Comparison of ENCODE assay signal across 8 cellular contexts in genomic region chr19:39031368-39032163, GRCh38. TPM values are rescaled to one million over a fixed set of nuclear protein-coding genes. Genes with fewer than 3 reads are reported as not detected.
DNase-seq lines count a peak whose midpoint lies in the region; ATAC-seq and TF ChIP-seq lines count a peak whose summit lies in the region.

No MANE protein-coding gene starts in this region.

- in situ Hi-C loops in GM23248 (cut with MboI): no loop called here

- H3K4me3 Mint-ChIP-seq in activated B cell treated with CpG ODN at 0.5 μM for 24 hours (peak overlapping the region; percentile 71), immature natural killer cell (peak overlapping the region; percentile 69 to 81 (median 72))

- 1% methylated on average over 35 to 47 of the region's 58 CpGs for WGBS in GM23248 (ENCODE audit: low coverage in 1 of 2, low lambda C conversion rate in 2 of 2, missing lambda C conversion rate in 2 of 2), 2 experiments
- WGBS in smooth muscle cell (ENCODE audit: low lambda C conversion rate): under 1% methylated on average over 53 of the region's 58 CpGs

- H3F3A ChIP-seq in GM23248 (ENCODE audit: insufficient read depth) (no peaks in the 10 kb centered on the region), smooth muscle cell (ENCODE audit: low read depth) (no peaks in the 10 kb centered on the region)

- intact Hi-C loops in activated B cell treated with CpG ODN at 0.5 μM for 24 hours (cut with micrococcal nuclease): no loop called here

- peaks cover 7 to 24% (median 17%) of the 10 kb centered on the region in 10 experiments for H3K4me1 ChIP-seq in BLaER1 treated with 17β-estradiol and CSF1 and Interleukin-3, amounts not matched to agents 10 nM and 100 nM
- H3K4me1 ChIP-seq in GM23248 (ENCODE audit: insufficient read depth) (no peaks in the 10 kb centered on the region), smooth muscle cell (ENCODE audit: low read depth) (no peaks in the 10 kb centered on the region)

- H3K27me3 Mint-ChIP-seq in activated B cell treated with CpG ODN at 0.5 μM for 24 hours (peaks cover 6% of the 10 kb centered on the region), immature natural killer cell (ENCODE audit: low read depth in 3 of 3) (peaks cover 2 to 5% (median 3%) of the 10 kb centered on the region in 3 donors)

- DNase-seq in GM23248: peak; percentile 73
- DNase-seq in NCI-H2029 (lab: John Stamatoyannopoulos, UW): peak; percentile 85
- DNase-seq in activated B cell treated with CpG ODN at 0.5 μM for 24 hours: peak; percentile 62
- DNase-seq in cardiac fibroblast (ENCODE audit: low read depth in 2 of 2): peak; percentile 62 to 64
- DNase-seq in immature natural killer cell: peak; percentile 67 to 77 (median 67)
- peak; percentile 64 for DNase-seq in smooth muscle cell (lab: John Stamatoyannopoulos, UW; ENCODE audit: unreplicated experiment)

- H3K27ac Mint-ChIP-seq in activated B cell treated with CpG ODN at 0.5 μM for 24 hours (no peak overlapping the region), immature natural killer cell (no peak overlapping the region)

- no peaks in the 10 kb centered on the region; a peak in 1 of 22 replicates for H4K20me1 ChIP-seq in BLaER1 treated with 17β-estradiol and CSF1 and Interleukin-3, amounts not matched to agents 10 nM and 100 nM
- no peaks in the 10 kb centered on the region for H4K20me1 ChIP-seq in GM23248 (ENCODE audit: insufficient read depth)
- H4K20me1 ChIP-seq in smooth muscle cell (ENCODE audit: low read depth): no peaks in the 10 kb centered on the region

- peaks cover 0 to 10% (median 8%) of the 10 kb centered on the region in 11 experiments; a peak in 8 of 22 replicates for H3K9me3 ChIP-seq in BLaER1 treated with 17β-estradiol and CSF1 and Interleukin-3, amounts not matched to agents 10 nM and 100 nM (replicated peaks in 1 of 11)
- H3K9me3 ChIP-seq in GM23248 (ENCODE audit: low read depth) (no peaks in the 10 kb centered on the region), smooth muscle cell (replicated peaks; ENCODE audit: low read depth) (no peaks in the 10 kb centered on the region)

- ATAC-seq in activated B cell treated with CpG ODN at 0.5 μM for 24 hours (ENCODE audit: low read depth) (peak; percentile 90), GM18519 (IDR thresholded peaks at IDR 0.05; ENCODE audit: low FRiP score, unreplicated experiment) (no peak)

- CTCF ChIA-PET in activated B cell treated with CpG ODN at 0.5 μM for 24 hours (lab: Charles Lee): no interaction called here

- peak overlapping the region in 4 of 11 experiments; percentile 30 to 46 (median 38); a peak in 5 of 22 replicates for H3K27ac ChIP-seq in BLaER1 treated with 17β-estradiol and CSF1 and Interleukin-3, amounts not matched to agents 10 nM and 100 nM
- no peak overlapping the region for H3K27ac ChIP-seq in GM23248
- H3K27ac ChIP-seq in smooth muscle cell (ENCODE audit: low read depth): no peak overlapping the region

- H3K9me2 ChIP-seq in GM23248 (ENCODE audit: insufficient read depth): no peaks in the 10 kb centered on the region

- peaks cover 2% of the 10 kb centered on the region for H3K9me3 Mint-ChIP-seq in activated B cell treated with CpG ODN at 0.5 μM for 24 hours
- peaks cover 0 to 2% (median 0%) of the 10 kb centered on the region in 6 donors for H3K9me3 Mint-ChIP-seq in immature natural killer cell

- POLR2A ChIA-PET in activated B cell treated with CpG ODN at 0.5 μM for 24 hours (lab: Charles Lee): no interaction called here

- H3K27me3 ChIP-seq in BLaER1 treated with 17β-estradiol and CSF1 and Interleukin-3, amounts not matched to agents 10 nM and 100 nM: peaks cover 16 to 29% (median 22%) of the 10 kb centered on the region in 11 experiments
- H3K27me3 ChIP-seq in GM23248 (replicated peaks; ENCODE audit: insufficient read depth): peaks cover 3% of the 10 kb centered on the region; the same call in 1 of the 2 replicates
- H3K27me3 ChIP-seq in smooth muscle cell (ENCODE audit: low read depth): no peaks in the 10 kb centered on the region

- peak overlapping the region; percentile 86 to 100 (median 93) for H3K4me2 ChIP-seq in BLaER1 treated with 17β-estradiol and CSF1 and Interleukin-3, amounts not matched to agents 10 nM and 100 nM
- H3K4me2 ChIP-seq in GM23248 (ENCODE audit: unreplicated experiment) (peak overlapping the region; percentile 87), smooth muscle cell (peak overlapping the region; percentile 97)

- TF ChIP-seq CTCF in activated B cell treated with CpG ODN at 0.5 μM for 24 hours (IDR thresholded peaks at IDR 0.05): no peak
- no peak for TF ChIP-seq CTCF in cardiac fibroblast (IDR thresholded peaks at IDR 0.05; ENCODE audit: low read depth, low read length)
- no peak for TF ChIP-seq CTCF in smooth muscle cell (IDR thresholded peaks at IDR 0.05; ENCODE audit: borderline replicate concordance, insufficient read depth, poor library complexity, severe bottlenecking)

- H2AFZ ChIP-seq in GM23248 (peak overlapping the region; percentile 91), smooth muscle cell (ENCODE audit: low read depth) (peak overlapping the region; percentile 96)

- H3K36me3 ChIP-seq in BLaER1 treated with 17β-estradiol and CSF1 and Interleukin-3, amounts not matched to agents 10 nM and 100 nM: no peaks in the 10 kb centered on the region
- no peaks in the 10 kb centered on the region for H3K36me3 ChIP-seq in GM23248 (ENCODE audit: low read depth)
- no peaks in the 10 kb centered on the region for H3K36me3 ChIP-seq in smooth muscle cell (ENCODE audit: low read depth)

- H3K79me2 ChIP-seq in GM23248 (ENCODE audit: insufficient read depth): no peaks in the 10 kb centered on the region
- no peaks in the 10 kb centered on the region for H3K79me2 ChIP-seq in smooth muscle cell (ENCODE audit: low read depth)

- peaks cover 9% of the 10 kb centered on the region for H3K4me1 Mint-ChIP-seq in activated B cell treated with CpG ODN at 0.5 μM for 24 hours
- H3K4me1 Mint-ChIP-seq in immature natural killer cell: peaks cover 0 to 5% of the 10 kb centered on the region in 2 donors

- H3K4me3 ChIP-seq in BLaER1 treated with 17β-estradiol and CSF1 and Interleukin-3, amounts not matched to agents 10 nM and 100 nM: peak overlapping the region; percentile 59 to 72 (median 67)
- peak overlapping the region; percentile 81 for H3K4me3 ChIP-seq in GM23248
- H3K4me3 ChIP-seq in cardiac fibroblast (replicated peaks in 1 of 2; ENCODE audit: low read depth in 2 of 2, low read length in 2 of 2): peak overlapping the region; percentile 63 to 69
- H3K4me3 ChIP-seq in smooth muscle cell: peak overlapping the region; percentile 67

- H3K36me3 Mint-ChIP-seq in activated B cell treated with CpG ODN at 0.5 μM for 24 hours (ENCODE audit: low read depth): no peaks in the 10 kb centered on the region
- H3K36me3 Mint-ChIP-seq in immature natural killer cell: no peaks in the 10 kb centered on the region

- peak overlapping the region; percentile 33 to 72 (median 60); a peak in 20 of 22 replicates for H3K9ac ChIP-seq in BLaER1 treated with 17β-estradiol and CSF1 and Interleukin-3, amounts not matched to agents 10 nM and 100 nM
- H3K9ac ChIP-seq in GM23248 (peak overlapping the region; percentile 37), smooth muscle cell (ENCODE audit: low read depth) (no peak overlapping the region)

RNA-seq across cellular contexts. Expression of gene FBXO27, which starts 0.8 kb away (rescaled TPM):
- 0.54 and 2.8 TPM in 2 replicates for total RNA-seq in GM23248 (2014; rRNA removed; shearing (Covaris generic))
- polyA plus RNA-seq in GM23248 (2016; fragmentation: Nextera tagmentation; extraction: Ambion mirVana): 2.1 and 4.0 TPM in 2 replicates
- 0.24 TPM in 1 of 2 replicates, not detected in the other for total RNA-seq in activated B cell treated with CpG ODN at 0.5 μM for 24 hours
- under 1 TPM in 1 of 3 donors, not detected in 2; 0.48 TPM for polyA plus RNA-seq in immature natural killer cell
- 1.9 and 5.3 TPM in 2 replicates for total RNA-seq in smooth muscle cell
- 2.8 and 5.4 TPM in 2 replicates for polyA plus RNA-seq in smooth muscle cell

RNA-seq across cellular contexts. Expression of gene ACP7, which starts 52.6 kb away (rescaled TPM):
- not detected in 2 replicates for total RNA-seq in GM23248 (2014; rRNA removed; shearing (Covaris generic))
- polyA plus RNA-seq in GM23248 (2016; fragmentation: Nextera tagmentation; extraction: Ambion mirVana) (0.30 and 0.47 TPM in 2 replicates), immature natural killer cell (not detected), smooth muscle cell (not detected in 2 replicates)
- total RNA-seq in activated B cell treated with CpG ODN at 0.5 μM for 24 hours (not detected in 2 replicates), smooth muscle cell (0.22 and 2.2 TPM in 2 replicates)

RNA-seq across cellular contexts. Expression of gene FBXO17, which starts 56.0 kb away (rescaled TPM):
- total RNA-seq in GM23248 (2014; rRNA removed; shearing (Covaris generic)): 36.4 and 47.6 TPM in 2 replicates
- 30.3 and 30.9 TPM in 2 replicates for polyA plus RNA-seq in GM23248 (2016; fragmentation: Nextera tagmentation; extraction: Ambion mirVana)
- total RNA-seq in activated B cell treated with CpG ODN at 0.5 μM for 24 hours: not detected in 2 replicates
- polyA plus RNA-seq in immature natural killer cell: not detected
- total RNA-seq in smooth muscle cell: 8.2 and 11.5 TPM in 2 replicates
- polyA plus RNA-seq in smooth muscle cell: 17.9 and 21.7 TPM in 2 replicates
